In genomic region chr4:75985116-75985515, GRCh38 we compare ENCODE assay signal across 1 cellular context.
A peak's percentile ranks its signal among the peaks of the same experiment; 100 is the strongest.
TF ChIP-seq lines count a peak whose summit lies in the region.

No MANE protein-coding gene starts in this region.

TF ChIP-seq in SK-N-SH, 30 proteins besides CTCF, POLR2A, EP300 and RAD21:
- no peak for TF ChIP-seq MEF2A (IDR thresholded peaks at IDR 0.05; ENCODE audit: borderline replicate concordance, low read depth)
- TF ChIP-seq YY1 (IDR thresholded peaks at IDR 0.05; ENCODE audit: low read depth): no peak
- TF ChIP-seq FOXM1 (IDR thresholded peaks at IDR 0.05; ENCODE audit: low read depth): no peak
- no peak for TF ChIP-seq TEAD4 (IDR thresholded peaks at IDR 0.05; ENCODE audit: borderline replicate concordance, insufficient read depth)
- TF ChIP-seq RFX5 (IDR thresholded peaks at IDR 0.05; ENCODE audit: low read length): no peak
- TF ChIP-seq JUND (IDR thresholded peaks at IDR 0.05): 0 out of 2 replicates have a peak, but pooled peaks have one; percentile 16
- TF ChIP-seq GATA2 (CRISPR knock-in tag; IDR thresholded peaks at IDR 0.05): no peak
- peak; percentile 63 for TF ChIP-seq PBX3 (IDR thresholded peaks at IDR 0.05)
- no peak for TF ChIP-seq ELF1 (IDR thresholded peaks at IDR 0.05)
- peak; percentile 25; the same call in 1 of the 2 replicates for TF ChIP-seq NFIC (IDR thresholded peaks at IDR 0.05; ENCODE audit: borderline replicate concordance)
- TF ChIP-seq TCF12 (IDR thresholded peaks at IDR 0.05): no peak
- peak; percentile 71 for TF ChIP-seq FOSL2 (IDR thresholded peaks at IDR 0.05; ENCODE audit: borderline replicate concordance, low read depth)
- TF ChIP-seq, protein P1, sequence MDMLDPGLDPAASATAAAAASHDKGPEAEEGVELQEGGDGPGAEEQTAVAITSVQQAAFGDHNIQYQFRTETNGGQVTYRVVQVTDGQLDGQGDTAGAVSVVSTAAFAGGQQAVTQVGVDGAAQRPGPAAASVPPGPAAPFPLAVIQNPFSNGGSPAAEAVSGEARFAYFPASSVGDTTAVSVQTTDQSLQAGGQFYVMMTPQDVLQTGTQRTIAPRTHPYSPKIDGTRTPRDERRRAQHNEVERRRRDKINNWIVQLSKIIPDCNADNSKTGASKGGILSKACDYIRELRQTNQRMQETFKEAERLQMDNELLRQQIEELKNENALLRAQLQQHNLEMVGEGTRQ (IDR thresholded peaks at IDR 0.05; ENCODE audit: borderline replicate concordance, low read depth, low read length): no peak
